In genomic region chr6:167426074-167426473, GRCh38 we compare ENCODE assay signal across 21 cellular contexts.
DNase-seq lines count a peak whose midpoint lies in the region; ATAC-seq and TF ChIP-seq lines count a peak whose summit lies in the region.
"Had no signal": no experiment of that assay in that cellular context is flagged by ENCODE, and none has a peak within 500 bp of the region (broad histone marks: within the 10 kb centered on the region; RNA-seq: fewer than 3 reads in every experiment).

No MANE protein-coding gene starts in this region.

- no peak overlapping the region for H2BK12ac ChIP-seq in mesenchymal stem cell (ENCODE audit: low read length in 2 of 2)

- DNase-seq in H7: peak; percentile 29
- peak; percentile 40 for DNase-seq in mesenchymal stem cell
- no peak for DNase-seq in kidney tubule cell (ENCODE audit: low spot score)
- no peak for DNase-seq in putamen (ENCODE audit: low spot score)
- no peak for DNase-seq in NCI-H2196 (lab: John Stamatoyannopoulos, UW; ENCODE audit: unreplicated experiment)
- DNase-seq: C1 segment of cervical spinal cord; CD8-positive, alpha-beta memory T cell; DMS 273 treated with DMSO at 0.1 percent for 48 hours; DND-41; GOT3; Karpas-422; NCI-H1092 treated with DMSO at 0.1 percent for 48 hours; NCI-H1436; NCI-H2107; NCI-H446; NCI-H524 treated with DMSO at 0.1 percent for 48 hours; SHP77 treated with DMSO at 0.1 percent for 48 hours had no signal

- H2AK5ac ChIP-seq in mesenchymal stem cell (ENCODE audit: low read length, severe bottlenecking): no peak overlapping the region

- H3K79me1 ChIP-seq in mesenchymal stem cell (replicated peaks; ENCODE audit: low read length, poor library complexity, severe bottlenecking): no peaks in the 10 kb centered on the region

- no peak for ATAC-seq in SK-N-SH treated with all-trans-retinoic acid at 6 μM for 48 hours
- ATAC-seq: HCT116 had no signal

- WGBS in mesenchymal stem cell: 0% methylated on average over 2 of the region's 5 CpGs

- TF ChIP-seq CTCF in VCaP (conservative IDR thresholded peaks at IDR 0.05): no peak

- H4K8ac ChIP-seq in mesenchymal stem cell (ENCODE audit: low read length): peak overlapping the region; percentile 24

- H3K9me3 ChIP-seq in mesenchymal stem cell (ENCODE audit: control insufficient read depth, low read length): peaks cover 4% of the 10 kb centered on the region

- no peak overlapping the region for H2AFZ ChIP-seq in mesenchymal stem cell (ENCODE audit: low read depth, low read length)

- no peak overlapping the region for H4K91ac ChIP-seq in mesenchymal stem cell (ENCODE audit: low read length)

- H3K36me3 ChIP-seq in H7 (replicated peaks; ENCODE audit: control insufficient read depth, insufficient read depth, low read length): no peaks in the 10 kb centered on the region; the same call in 1 of the 2 replicates
- no peaks in the 10 kb centered on the region for H3K36me3 ChIP-seq in mesenchymal stem cell (ENCODE audit: control insufficient read depth in 1 of 2, insufficient read depth in 2 of 2, low read depth in 1 of 2, low read length in 2 of 2)

- H3K4me1 ChIP-seq in mesenchymal stem cell (ENCODE audit: control insufficient read depth, insufficient read depth, low read depth, low read length): no peaks in the 10 kb centered on the region

- no peaks in the 10 kb centered on the region for H3K27me3 ChIP-seq in H7 (ENCODE audit: control insufficient read depth, insufficient read depth, low read length)
- H3K27me3 ChIP-seq in mesenchymal stem cell (ENCODE audit: control insufficient read depth in 1 of 2, insufficient read depth in 1 of 2, low read length in 2 of 2): no peaks in the 10 kb centered on the region

- no peak overlapping the region for H2BK15ac ChIP-seq in mesenchymal stem cell (ENCODE audit: low read depth, poor library complexity, severe bottlenecking)

- no peak overlapping the region for H3K9ac ChIP-seq in mesenchymal stem cell (ENCODE audit: low read length)

- no peak overlapping the region for H2BK120ac ChIP-seq in mesenchymal stem cell (ENCODE audit: low read depth, low read length)

- no peak overlapping the region for H3K14ac ChIP-seq in mesenchymal stem cell (ENCODE audit: low read length in 2 of 2)

- H3K4me3 ChIP-seq in H7 (ENCODE audit: insufficient read depth, low read depth, low read length) (no peak overlapping the region), mesenchymal stem cell (ENCODE audit: insufficient read depth in 1 of 2, low read depth in 1 of 2, low read length in 2 of 2) (no peak overlapping the region)

- no peak overlapping the region for H2BK5ac ChIP-seq in mesenchymal stem cell (ENCODE audit: low read depth, low read length, poor library complexity, severe bottlenecking)

- no peak overlapping the region for H3K23ac ChIP-seq in mesenchymal stem cell (ENCODE audit: low read length in 2 of 2)

- H3K18ac ChIP-seq in mesenchymal stem cell (ENCODE audit: low read depth in 1 of 2, low read length in 2 of 2): no peak overlapping the region

- 0 out of 2 replicates have a peak overlapping the region, but pooled peaks have one; percentile 11 for H3K27ac ChIP-seq in VCaP
- no peak overlapping the region for H3K27ac ChIP-seq in mesenchymal stem cell (ENCODE audit: low read length, poor library complexity, severe bottlenecking)
- H3K27ac ChIP-seq: RWPE1 had no signal

- H3K4ac ChIP-seq in mesenchymal stem cell (ENCODE audit: low read depth in 1 of 2, low read length in 2 of 2): no peak overlapping the region

- no peak overlapping the region for H3K4me2 ChIP-seq in mesenchymal stem cell (ENCODE audit: low read length, poor library complexity, severe bottlenecking)

TF ChIP-seq in SK-N-SH treated with all-trans-retinoic acid at 6 μM for 48 hours, 23 proteins besides CTCF, POLR2A, EP300 and RAD21:
- TF ChIP-seq TOX (CRISPR knock-in tag; IDR thresholded peaks at IDR 0.05; ENCODE audit: borderline replicate concordance): no peak
- TF ChIP-seq CREB5 (CRISPR knock-in tag; IDR thresholded peaks at IDR 0.05; ENCODE audit: low read depth): no peak
- no peak for TF ChIP-seq RARB (CRISPR knock-in tag; IDR thresholded peaks at IDR 0.05)

Comparison
In these comparisons a context has a peak if more than half of its experiments do, and no peak if none do; other contexts are left out.
1. DNase-seq: peak in H7 (single experiment) and mesenchymal stem cell (single experiment); none in kidney tubule cell (single experiment), putamen (single experiment) and NCI-H2196 (single experiment).